ENCODE assay signal across 15 cellular contexts in genomic region chr17:50271173-50271750, GRCh38. TPM values are rescaled to one million over a fixed set of nuclear protein-coding genes. Genes with fewer than 3 reads are reported as not detected.
DNase-seq lines count a peak whose midpoint lies in the region; ATAC-seq and TF ChIP-seq lines count a peak whose summit lies in the region.
"Had no signal": no experiment of that assay in that cellular context is flagged by ENCODE, and none has a peak within 500 bp of the region (broad histone marks: within the 10 kb centered on the region; RNA-seq: fewer than 3 reads in every experiment).

No MANE protein-coding gene starts in this region.

- TF ChIP-seq CTCF in AG10803 (conservative IDR thresholded peaks at IDR 0.05; ENCODE audit: low read length) (no peak), RWPE2 (IDR thresholded peaks at IDR 0.05; ENCODE audit: poor library complexity, severe bottlenecking) (no peak), fibroblast of the aortic adventitia (IDR thresholded peaks at IDR 0.05; ENCODE audit: insufficient read depth, low read length) (no peak)

- no peak overlapping the region for H3K27ac ChIP-seq in RWPE2 (ENCODE audit: poor library complexity, severe bottlenecking)
- H3K27ac ChIP-seq: SK-N-MC had no signal

- peaks cover 44% of the 10 kb centered on the region for H3K27me3 Mint-ChIP-seq in stimulated activated naive CD8-positive, alpha-beta T cell treated with anti-CD3 and anti-CD28 coated beads, Interleukin-15, amount 100 ng/mL, for 72 hours

- no peaks in the 10 kb centered on the region for H3K27me3 ChIP-seq in RWPE2 (ENCODE audit: insufficient read depth, poor library complexity, severe bottlenecking)

- no peaks in the 10 kb centered on the region for H3K36me3 ChIP-seq in RWPE2 (ENCODE audit: low read depth)

- no peaks in the 10 kb centered on the region for H3K9me3 Mint-ChIP-seq in stimulated activated naive CD8-positive, alpha-beta T cell treated with anti-CD3 and anti-CD28 coated beads, Interleukin-15, amount 100 ng/mL, for 72 hours
- H3K9me3 Mint-ChIP-seq: activated naive CD8-positive, alpha-beta T cell treated with anti-CD3 and anti-CD28 coated beads for 36 hours; CD4-positive, CD25-positive, alpha-beta regulatory T cell had no signal

- DNase-seq in AG10803 (ENCODE audit: low read depth): peak; percentile 59
- DNase-seq in RWPE2 (ENCODE audit: low spot score): peak; percentile 3
- DNase-seq in fibroblast of the aortic adventitia (ENCODE audit: low read depth): no peak
- DNase-seq in skeletal muscle cell (ENCODE audit: low read depth): no peak
- no peak for DNase-seq in MV-4-11 (lab: John Stamatoyannopoulos, UW)
- no peak for DNase-seq in stimulated activated naive CD8-positive, alpha-beta T cell treated with anti-CD3 and anti-CD28 coated beads, Interleukin-15, amount 100 ng/mL, for 72 hours
- DNase-seq in NCI-H1930 (lab: John Stamatoyannopoulos, UW): no peak
- DNase-seq: activated naive CD8-positive, alpha-beta T cell treated with anti-CD3 and anti-CD28 coated beads for 36 hours; CD4-positive, CD25-positive, alpha-beta regulatory T cell; NCI-H146; NCI-H510A; OCI-M1 had no signal

- peak overlapping the region; percentile 66 for H3K4me3 ChIP-seq in AG10803 (ENCODE audit: low read length)
- no peak overlapping the region for H3K4me3 ChIP-seq in RWPE2 (ENCODE audit: severe bottlenecking)
- peak overlapping the region; percentile 28 for H3K4me3 ChIP-seq in fibroblast of the aortic adventitia (ENCODE audit: low read depth, low read length)
- H3K4me3 ChIP-seq in skeletal muscle cell (ENCODE audit: low read depth, low read length): peak overlapping the region; percentile 14
- H3K4me3 ChIP-seq: SK-N-MC had no signal

- peaks cover 21% of the 10 kb centered on the region for H3K4me1 Mint-ChIP-seq in stimulated activated naive CD8-positive, alpha-beta T cell treated with anti-CD3 and anti-CD28 coated beads, Interleukin-15, amount 100 ng/mL, for 72 hours

- H3K9me3 ChIP-seq in RWPE2 (ENCODE audit: severe bottlenecking): no peaks in the 10 kb centered on the region

- H3K4me1 ChIP-seq in RWPE2 (ENCODE audit: insufficient read depth, poor library complexity, severe bottlenecking): peaks cover 15% of the 10 kb centered on the region

- no peak overlapping the region for H3K27ac Mint-ChIP-seq in stimulated activated naive CD8-positive, alpha-beta T cell treated with anti-CD3 and anti-CD28 coated beads, Interleukin-15, amount 100 ng/mL, for 72 hours
- H3K27ac Mint-ChIP-seq: activated naive CD8-positive, alpha-beta T cell treated with anti-CD3 and anti-CD28 coated beads for 36 hours; CD4-positive, CD25-positive, alpha-beta regulatory T cell had no signal

- no peak for ATAC-seq in RWPE2 (ENCODE audit: low read depth)
- no peak for ATAC-seq in stimulated activated naive CD8-positive, alpha-beta T cell treated with anti-CD3 and anti-CD28 coated beads, Interleukin-15, amount 100 ng/mL, for 72 hours

- H3K4me3 Mint-ChIP-seq in stimulated activated naive CD8-positive, alpha-beta T cell treated with anti-CD3 and anti-CD28 coated beads, Interleukin-15, amount 100 ng/mL, for 72 hours: no peak overlapping the region
- H3K4me3 Mint-ChIP-seq: activated naive CD8-positive, alpha-beta T cell treated with anti-CD3 and anti-CD28 coated beads for 36 hours; CD4-positive, CD25-positive, alpha-beta regulatory T cell had no signal

RNA-seq across cellular contexts. Expression of gene TMEM92, which starts 3.0 kb away (rescaled TPM):
- 0.09 TPM in 1 of 2 replicates, not detected in the other for total RNA-seq in fibroblast of the aortic adventitia (ENCODE audit: low replicate concordance)
- total RNA-seq: activated naive CD8-positive, alpha-beta T cell treated with anti-CD3 and anti-CD28 coated beads for 36 hours; CD4-positive, CD25-positive, alpha-beta regulatory T cell; LHCN-M2; lung microvascular endothelial cell had no signal

Comparison
In these comparisons a context has a peak if more than half of its experiments do, and no peak if none do; other contexts are left out.
1. DNase-seq: peak in AG10803 (single experiment) and RWPE2 (single experiment); none in fibroblast of the aortic adventitia (single experiment), skeletal muscle cell (single experiment), MV-4-11 (single experiment), stimulated activated naive CD8-positive, alpha-beta T cell treated with anti-CD3 and anti-CD28 coated beads, Interleukin-15, amount 100 ng/mL, for 72 hours (0 of 2) and NCI-H1930 (0 of 2).